ENCODE assay signal across 1 cellular context in the genomic region with DNA sequence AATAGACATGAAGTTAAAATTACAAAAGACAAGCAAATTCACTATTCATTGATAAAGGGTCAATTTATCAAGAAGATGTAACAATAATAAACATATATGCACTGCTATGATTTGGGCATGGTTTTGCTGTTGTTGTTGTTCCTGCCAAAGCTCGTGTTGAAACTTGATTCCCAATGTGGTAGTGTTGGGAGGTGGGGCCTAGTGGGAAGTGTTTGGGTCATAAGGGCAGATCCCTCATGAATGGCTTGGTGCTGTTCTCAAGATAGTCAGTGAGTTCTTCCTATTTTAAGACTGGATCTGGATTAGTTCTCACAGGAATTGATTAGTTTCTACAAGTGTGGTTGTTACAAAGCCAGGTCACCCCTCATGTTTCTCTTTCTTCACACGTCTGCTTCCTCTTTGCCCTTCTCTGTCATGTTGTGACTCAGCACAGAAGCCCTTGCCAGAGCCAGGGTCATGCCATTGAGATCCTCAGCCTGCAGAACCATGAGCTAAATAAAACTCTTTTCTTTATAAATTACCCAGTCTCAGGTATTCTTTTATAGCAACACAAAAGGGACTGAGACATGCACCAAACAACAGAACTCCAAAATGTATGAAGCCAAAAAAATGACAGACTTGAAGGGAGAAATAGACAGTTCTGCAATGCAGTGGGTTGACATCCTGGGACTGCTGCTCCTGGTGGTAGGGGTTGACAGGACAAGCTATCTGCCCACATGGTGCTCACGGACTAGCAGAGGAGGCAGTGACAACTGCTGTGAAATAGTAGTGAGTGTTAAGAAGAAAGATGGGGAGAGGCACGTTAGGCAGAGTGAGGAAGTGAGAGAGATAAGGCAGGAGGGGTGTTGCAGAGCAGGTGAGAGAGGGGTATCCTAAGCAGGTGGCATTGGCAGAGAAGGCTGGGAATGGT.
TF ChIP-seq lines count a peak whose summit lies in the region.

No MANE protein-coding gene starts in this region.

TF ChIP-seq in WTC11, 78 proteins besides CTCF, POLR2A, EP300 and RAD21 (continued from another document):
- TF ChIP-seq ZNF512 (CRISPR knock-in tag; IDR thresholded peaks at IDR 0.05; ENCODE audit: borderline replicate concordance) (no peak), ZNF121 (CRISPR knock-in tag; IDR thresholded peaks at IDR 0.05) (no peak), MYBL2 (CRISPR knock-in tag; IDR thresholded peaks at IDR 0.05) (no peak), ZNF532 (CRISPR knock-in tag; IDR thresholded peaks at IDR 0.05; ENCODE audit: borderline replicate concordance) (no peak), FOXP1 (CRISPR knock-in tag; IDR thresholded peaks at IDR 0.05; ENCODE audit: borderline replicate concordance) (no peak), USF2 (CRISPR knock-in tag; IDR thresholded peaks at IDR 0.05) (no peak), ERG (CRISPR knock-in tag; IDR thresholded peaks at IDR 0.05) (no peak), ZNF425 (CRISPR knock-in tag; conservative IDR thresholded peaks at IDR 0.05) (no peak), JAZF1 (CRISPR knock-in tag; IDR thresholded peaks at IDR 0.05) (no peak)
- TF ChIP-seq, protein P1, sequence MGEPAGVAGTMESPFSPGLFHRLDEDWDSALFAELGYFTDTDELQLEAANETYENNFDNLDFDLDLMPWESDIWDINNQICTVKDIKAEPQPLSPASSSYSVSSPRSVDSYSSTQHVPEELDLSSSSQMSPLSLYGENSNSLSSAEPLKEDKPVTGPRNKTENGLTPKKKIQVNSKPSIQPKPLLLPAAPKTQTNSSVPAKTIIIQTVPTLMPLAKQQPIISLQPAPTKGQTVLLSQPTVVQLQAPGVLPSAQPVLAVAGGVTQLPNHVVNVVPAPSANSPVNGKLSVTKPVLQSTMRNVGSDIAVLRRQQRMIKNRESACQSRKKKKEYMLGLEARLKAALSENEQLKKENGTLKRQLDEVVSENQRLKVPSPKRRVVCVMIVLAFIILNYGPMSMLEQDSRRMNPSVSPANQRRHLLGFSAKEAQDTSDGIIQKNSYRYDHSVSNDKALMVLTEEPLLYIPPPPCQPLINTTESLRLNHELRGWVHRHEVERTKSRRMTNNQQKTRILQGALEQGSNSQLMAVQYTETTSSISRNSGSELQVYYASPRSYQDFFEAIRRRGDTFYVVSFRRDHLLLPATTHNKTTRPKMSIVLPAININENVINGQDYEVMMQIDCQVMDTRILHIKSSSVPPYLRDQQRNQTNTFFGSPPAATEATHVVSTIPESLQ (CRISPR knock-in tag; IDR thresholded peaks at IDR 0.05): no peak
- TF ChIP-seq, protein P2, sequence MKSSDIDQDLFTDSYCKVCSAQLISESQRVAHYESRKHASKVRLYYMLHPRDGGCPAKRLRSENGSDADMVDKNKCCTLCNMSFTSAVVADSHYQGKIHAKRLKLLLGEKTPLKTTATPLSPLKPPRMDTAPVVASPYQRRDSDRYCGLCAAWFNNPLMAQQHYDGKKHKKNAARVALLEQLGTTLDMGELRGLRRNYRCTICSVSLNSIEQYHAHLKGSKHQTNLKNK (CRISPR knock-in tag; IDR thresholded peaks at IDR 0.05): no peak
